Comparison of ENCODE assay signal across 1 cellular context in genomic region chr4:110475881-110476818, GRCh38.
TF ChIP-seq lines count a peak whose summit lies in the region.

Gene ENPEP, plus strand, starts transcription at chr4:110476155. Its CDS starts 260 bp downstream, at chr4:110476415.

TF ChIP-seq in A549, 52 proteins besides CTCF, POLR2A, EP300 and RAD21 (continued from another document):
- TF ChIP-seq ELK1 (IDR thresholded peaks at IDR 0.05; ENCODE audit: low read depth, low read length) (no peak), SREBF2 (IDR thresholded peaks at IDR 0.05) (no peak)
